In genomic region chr1:166410083-166410385, GRCh38 we compare ENCODE assay signal across 31 cellular contexts.
"Had no signal": no experiment of that assay in that cellular context is flagged by ENCODE, and none has a peak within 500 bp of the region (broad histone marks: within the 10 kb centered on the region; RNA-seq: fewer than 3 reads in every experiment).

No MANE protein-coding gene starts in this region.

- H3K4me3 ChIP-seq: neural progenitor cell, ovary, psoas muscle, skin epidermis, smooth muscle cell, spleen, suprapubic skin, testis, tibial artery, transverse colon, upper lobe of right lung, uterus had no signal

- ATAC-seq: naive thymus-derived CD8-positive, alpha-beta T cell; psoas muscle; right cardiac atrium; sciatic nerve; stimulated activated memory B cell treated with anti-CD40 and anti-IgM and Interleukin-4, amounts not matched to agents 10 μg/mL and 1 μg/mL and 100 μg/mL, for 72 hours; stimulated activated naive CD8-positive, alpha-beta T cell treated with anti-CD3 and anti-CD28 coated beads, Interleukin-15, amount 100 ng/mL, for 72 hours; stimulated activated naive CD8-positive, alpha-beta T cell treated with anti-CD3 and anti-CD28 coated beads, Interleukin-15, Interleukin-2, amounts not matched to agents 100 U/mL and 50 U/mL, for 24 hours; upper lobe of right lung had no signal

- H3K4me2 ChIP-seq: neural progenitor cell, smooth muscle cell had no signal

- H3K9ac ChIP-seq: neural progenitor cell, parathyroid adenoma had no signal

- H3K4me1 Mint-ChIP-seq: naive thymus-derived CD8-positive, alpha-beta T cell; nephron; neural progenitor cell; stimulated activated memory B cell treated with anti-CD40 and anti-IgM and Interleukin-4, amounts not matched to agents 10 μg/mL and 1 μg/mL and 100 μg/mL, for 72 hours; stimulated activated naive CD8-positive, alpha-beta T cell treated with anti-CD3 and anti-CD28 coated beads, Interleukin-15, amount 100 ng/mL, for 72 hours had no signal

- DNase-seq: naive thymus-derived CD8-positive, alpha-beta T cell; occipital lobe; ovary; posterior cingulate gyrus; psoas muscle; right cardiac atrium; spleen; stimulated activated CD4-positive, alpha-beta T cell treated with anti-CD3 and anti-CD28 coated beads, Interleukin-12 subunit alpha, Interleukin-12 subunit beta, amount 100 ng/mL, for 4 hours; stimulated activated CD4-positive, alpha-beta T cell treated with anti-CD3 and anti-CD28 coated beads, Interleukin-1b, Interleukin-23, amount 100 ng/mL, for 48 hours; stimulated activated CD4-positive, alpha-beta T cell treated with anti-CD3 and anti-CD28 coated beads, Interleukin-4, amount 100 ng/mL, for 1 hour; stimulated activated CD4-positive, alpha-beta T cell treated with anti-CD3 and anti-CD28 coated beads, Interleukin-4, amount 100 ng/mL, for 4 hours; stimulated activated CD8-positive, alpha-beta memory T cell treated with anti-CD3 and anti-CD28 coated beads, Interleukin-4, amount 100 ng/mL, for 48 hours; stimulated activated naive CD4-positive, alpha-beta T cell; stimulated activated naive CD8-positive, alpha-beta T cell treated with anti-CD3 and anti-CD28 coated beads, Interleukin-15, amount 100 ng/mL, for 72 hours; stimulated activated naive CD8-positive, alpha-beta T cell treated with anti-CD3 and anti-CD28 coated beads, Interleukin-15, Interleukin-2, amounts not matched to agents 100 U/mL and 50 U/mL, for 24 hours; substantia nigra; testis; tibial artery; transverse colon; upper lobe of right lung; uterus had no signal

- H3K4me3 Mint-ChIP-seq: nephron; neural progenitor cell; stimulated activated memory B cell treated with anti-CD40 and anti-IgM and Interleukin-4, amounts not matched to agents 10 μg/mL and 1 μg/mL and 100 μg/mL, for 72 hours; stimulated activated naive CD8-positive, alpha-beta T cell treated with anti-CD3 and anti-CD28 coated beads, Interleukin-15, amount 100 ng/mL, for 72 hours; type B pancreatic cell had no signal

- H3K36me3 ChIP-seq: neural progenitor cell, ovary, spleen, suprapubic skin, tibial artery, transverse colon, upper lobe of right lung, uterus had no signal

- H3K27me3 ChIP-seq: neural progenitor cell, ovary, spleen, suprapubic skin, testis, tibial artery, transverse colon, upper lobe of right lung, uterus had no signal

- H3K9me3 ChIP-seq: ovary, suprapubic skin, testis, uterus had no signal

- H3K27me3 Mint-ChIP-seq: progenitor cell of endocrine pancreas, type B pancreatic cell had no signal

- H3K9me3 Mint-ChIP-seq: type B pancreatic cell had no signal

- H3K27ac Mint-ChIP-seq: naive thymus-derived CD8-positive, alpha-beta T cell; nephron; neural progenitor cell; progenitor cell of endocrine pancreas; stimulated activated memory B cell treated with anti-CD40 and anti-IgM and Interleukin-4, amounts not matched to agents 10 μg/mL and 1 μg/mL and 100 μg/mL, for 72 hours; stimulated activated naive CD8-positive, alpha-beta T cell treated with anti-CD3 and anti-CD28 coated beads, Interleukin-15, amount 100 ng/mL, for 72 hours; type B pancreatic cell had no signal

- H3K4me1 ChIP-seq: neural progenitor cell, parathyroid adenoma, psoas muscle, spleen, suprapubic skin, testis, tibial artery, transverse colon, upper lobe of right lung, uterus had no signal

- H3K27ac ChIP-seq: neural progenitor cell, ovary, psoas muscle, skin epidermis, spleen, suprapubic skin, testis, tibial artery, transverse colon, upper lobe of right lung, uterus had no signal

- H3K36me3 Mint-ChIP-seq: neural progenitor cell; stimulated activated memory B cell treated with anti-CD40 and anti-IgM and Interleukin-4, amounts not matched to agents 10 μg/mL and 1 μg/mL and 100 μg/mL, for 72 hours; type B pancreatic cell had no signal
